ENCODE assay signal across 8 cellular contexts in the genomic region with DNA sequence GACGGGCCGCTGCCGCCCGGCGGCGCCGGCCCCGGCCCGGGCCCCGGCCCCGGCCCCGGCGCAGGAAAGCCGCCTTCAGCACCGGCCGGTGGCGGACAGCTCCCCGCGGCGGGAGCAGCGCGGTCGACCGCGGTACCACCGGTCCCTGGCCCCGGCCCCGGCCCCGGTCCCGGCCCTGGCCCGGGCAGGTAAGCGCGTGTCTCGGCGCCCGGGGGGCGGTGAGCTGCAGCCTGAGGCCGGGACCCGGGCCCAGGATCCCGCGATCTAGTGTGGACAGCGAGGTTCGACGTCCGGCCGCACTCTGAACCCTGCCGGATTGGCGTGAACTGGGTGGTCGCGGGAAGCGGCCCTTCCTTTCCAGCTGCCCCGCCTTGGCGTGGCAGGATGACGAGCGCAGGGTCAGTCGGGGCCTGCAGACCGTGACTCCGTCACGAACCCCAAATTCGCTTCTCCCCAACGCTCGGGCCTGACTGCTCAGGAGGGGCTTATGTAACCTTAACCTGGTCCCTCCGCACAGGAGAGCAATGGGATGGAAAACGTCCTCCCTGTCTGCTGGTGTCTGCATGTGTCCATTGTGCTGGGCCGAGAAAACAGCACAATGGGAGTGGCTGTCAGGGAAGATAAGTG. TPM values are rescaled to one million over a fixed set of nuclear protein-coding genes. Genes with fewer than 3 reads are reported as not detected.
DNase-seq lines count a peak whose midpoint lies in the region; ATAC-seq and TF ChIP-seq lines count a peak whose summit lies in the region.

No MANE protein-coding gene starts in this region.

- peaks cover 0 to 5% (median 0%) of the 10 kb centered on the region in 4 donors for H3K9me3 ChIP-seq in tibial nerve

- no peaks in the 10 kb centered on the region for H3K36me3 ChIP-seq in tibial nerve

- WGBS in tibial nerve, 2 donors = 1 to 2% methylated on average over 18 to 40 of the region's 65 CpGs

- peaks cover 4% of the 10 kb centered on the region for H3K36me3 Mint-ChIP-seq in natural killer cell treated with Interleukin-12 subunit alpha and Interleukin-12 subunit beta and Interleukin-15 and Interleukin-18, amount 100 ng/mL, for 72 hours

- no peaks in the 10 kb centered on the region for H3K9me3 Mint-ChIP-seq in natural killer cell treated with Interleukin-12 subunit alpha and Interleukin-12 subunit beta and Interleukin-15 and Interleukin-18, amount 100 ng/mL, for 72 hours

- no peaks in the 10 kb centered on the region for H3K27me3 ChIP-seq in tibial nerve

- H3K27ac Mint-ChIP-seq in natural killer cell treated with Interleukin-12 subunit alpha and Interleukin-12 subunit beta and Interleukin-15 and Interleukin-18, amount 100 ng/mL, for 72 hours = no peak overlapping the region

- TF ChIP-seq EP300 in tibial nerve (IDR thresholded peaks at IDR 0.05) = no peak

- TF ChIP-seq POLR2A in tibial nerve (IDR thresholded peaks at IDR 0.05) = no peak

- TF ChIP-seq CTCF in AG10803 (conservative IDR thresholded peaks at IDR 0.05; ENCODE audit: low read length) (no peak), epithelial cell of esophagus (IDR thresholded peaks at IDR 0.05; ENCODE audit: insufficient read depth, low read depth, low read length, missing control alignments) (no peak), tibial nerve (IDR thresholded peaks at IDR 0.05) (no peak)

- H3K27me3 Mint-ChIP-seq in natural killer cell treated with Interleukin-12 subunit alpha and Interleukin-12 subunit beta and Interleukin-15 and Interleukin-18, amount 100 ng/mL, for 72 hours = peaks cover 27 to 30% of the 10 kb centered on the region in 2 donors

- peak overlapping the region; percentile 17 for H3K4me3 Mint-ChIP-seq in natural killer cell treated with Interleukin-12 subunit alpha and Interleukin-12 subunit beta and Interleukin-15 and Interleukin-18, amount 100 ng/mL, for 72 hours

- H3K4me1 ChIP-seq in tibial nerve = peaks cover 0 to 19% (median 17%) of the 10 kb centered on the region in 4 donors

- peak overlapping the region; percentile 29 for H3K4me3 ChIP-seq in AG10803 (ENCODE audit: low read length)
- no peak overlapping the region for H3K4me3 ChIP-seq in epithelial cell of esophagus (ENCODE audit: low read length)
- peak overlapping the region; percentile 36 to 77 (median 42) for H3K4me3 ChIP-seq in tibial nerve

- no peak for DNase-seq in AG10803 (ENCODE audit: low read depth)
- DNase-seq in activated CD4-positive, alpha-beta T cell treated with anti-CD3 and anti-CD28 coated beads, Interleukin-2, amount 50 U/mL, for 1 hour = peak; percentile 51
- peak; percentile 45 for DNase-seq in epithelial cell of esophagus (ENCODE audit: low read depth)
- DNase-seq in natural killer cell treated with Interleukin-12 subunit alpha and Interleukin-12 subunit beta and Interleukin-15 and Interleukin-18, amount 100 ng/mL, for 72 hours (ENCODE audit: low spot score) = peak; percentile 69
- DNase-seq in tibial nerve (ENCODE audit: low spot score in 2 of 2) = no peak
- no peak for DNase-seq in NCI-H774 (lab: John Stamatoyannopoulos, UW)

- H3K4me1 Mint-ChIP-seq in natural killer cell treated with Interleukin-12 subunit alpha and Interleukin-12 subunit beta and Interleukin-15 and Interleukin-18, amount 100 ng/mL, for 72 hours (ENCODE audit: low read depth in 2 of 2) = peaks cover 6 to 15% of the 10 kb centered on the region in 2 donors

- ATAC-seq in GM19372 (IDR thresholded peaks at IDR 0.05; ENCODE audit: low read depth, unreplicated experiment) (peak; percentile 66), HG03521 (IDR thresholded peaks at IDR 0.05; ENCODE audit: unreplicated experiment) (peak; percentile 59)
- ATAC-seq in natural killer cell treated with Interleukin-12 subunit alpha and Interleukin-12 subunit beta and Interleukin-15 and Interleukin-18, amount 100 ng/mL, for 72 hours = peak; percentile 84 to 86

- no peak overlapping the region for H3K27ac ChIP-seq in tibial nerve

RNA-seq across cellular contexts. Expression of a gene that starts 0.5 kb away (rescaled TPM):
- total RNA-seq in natural killer cell treated with Interleukin-12 subunit alpha and Interleukin-12 subunit beta and Interleukin-15 and Interleukin-18, amount 100 ng/mL, for 72 hours = under 1 TPM; 0.39 to 0.59 TPM
- 1 to 10 TPM in 2 of 4 donors, under 1 TPM in 2; 0.44 to 1.8 (median 0.92) TPM for total RNA-seq in tibial nerve

Comparison
In these comparisons a context has a peak if more than half of its experiments do, and no peak if none do; other contexts are left out.
1. DNase-seq: peak in activated CD4-positive, alpha-beta T cell treated with anti-CD3 and anti-CD28 coated beads, Interleukin-2, amount 50 U/mL, for 1 hour (single experiment), epithelial cell of esophagus (single experiment) and natural killer cell treated with Interleukin-12 subunit alpha and Interleukin-12 subunit beta and Interleukin-15 and Interleukin-18, amount 100 ng/mL, for 72 hours (single experiment); none in AG10803 (single experiment), tibial nerve (0 of 2) and NCI-H774 (single experiment).
2. Peak in every context shown above with its lines, with median percentiles within 50 percentile points of each other: ATAC-seq.